10 cellular contexts compared by ENCODE assay signal in genomic region chr14:103801459-103801858, GRCh38. TPM values are rescaled to one million over a fixed set of nuclear protein-coding genes. Genes with fewer than 3 reads are reported as not detected.
DNase-seq lines count a peak whose midpoint lies in the region; ATAC-seq, FAIRE-seq and TF ChIP-seq lines count a peak whose summit lies in the region.
"Had no signal": no experiment of that assay in that cellular context is flagged by ENCODE, and none has a peak within 500 bp of the region (broad histone marks: within the 10 kb centered on the region; RNA-seq: fewer than 3 reads in every experiment).

No MANE protein-coding gene starts in this region.

- H3K27me3 Mint-ChIP-seq in astrocyte (ENCODE audit: low read depth, unreplicated experiment), result no peaks in the 10 kb centered on the region
- H3K27me3 Mint-ChIP-seq: naive B cell had no signal

- ATAC-seq in GM19328 (IDR thresholded peaks at IDR 0.05; ENCODE audit: unreplicated experiment) (no peak), HG03354 (IDR thresholded peaks at IDR 0.05; ENCODE audit: poor library complexity, severe bottlenecking, unreplicated experiment) (no peak)

- H4K20me1 ChIP-seq in astrocyte (ENCODE audit: insufficient read depth, low read length), result peaks cover 6% of the 10 kb centered on the region

- H3K9me3 Mint-ChIP-seq in astrocyte (ENCODE audit: unreplicated experiment), result no peaks in the 10 kb centered on the region
- H3K9me3 Mint-ChIP-seq: naive B cell had no signal

- peak overlapping the region; percentile 5 for H3K4me2 ChIP-seq in astrocyte (ENCODE audit: low read length)

- no peak overlapping the region for H3K27ac Mint-ChIP-seq in astrocyte (ENCODE audit: unreplicated experiment)

- H3K79me2 ChIP-seq in astrocyte (ENCODE audit: insufficient read depth, low read length), result no peaks in the 10 kb centered on the region

- no peak overlapping the region for H2AFZ ChIP-seq in astrocyte (ENCODE audit: low read depth, low read length)

- no peak overlapping the region for H3K4me3 Mint-ChIP-seq in astrocyte (ENCODE audit: unreplicated experiment)

- H3K27ac ChIP-seq in astrocyte (ENCODE audit: low read depth, low read length), result peak overlapping the region; percentile 0

- H3K36me3 Mint-ChIP-seq in astrocyte (ENCODE audit: low read depth, unreplicated experiment), result no peaks in the 10 kb centered on the region
- H3K36me3 Mint-ChIP-seq: naive B cell had no signal

- H3K27me3 ChIP-seq in BJ (ENCODE audit: control insufficient read depth, insufficient read depth, low read length), result no peaks in the 10 kb centered on the region
- no peaks in the 10 kb centered on the region for H3K27me3 ChIP-seq in astrocyte (ENCODE audit: insufficient read depth, low read length)

- TF ChIP-seq CTCF in BJ (IDR thresholded peaks at IDR 0.05; ENCODE audit: insufficient read depth, low read depth, low read length) (no peak), astrocyte (IDR thresholded peaks at IDR 0.05; ENCODE audit: insufficient read depth, low read depth, low read length) (no peak)

- H3K4me1 Mint-ChIP-seq in astrocyte (ENCODE audit: low read depth, unreplicated experiment), result peaks cover 12% of the 10 kb centered on the region

- no peaks in the 10 kb centered on the region for H3K9me3 ChIP-seq in astrocyte (ENCODE audit: insufficient read depth, low read depth, low read length)

- H3K4me3 ChIP-seq in BJ (ENCODE audit: low read depth, low read length), result no peak overlapping the region
- H3K4me3 ChIP-seq in astrocyte (ENCODE audit: insufficient read depth, low read depth, low read length), result no peak overlapping the region

- POLR2A ChIA-PET in BJ (lab: Charles Lee), result interaction anchor here (0.6 kb wide), 1 partner anchor 10 kb away, joined by 3 read pairs; no protein-coding TSS in a partner anchor

- H3K36me3 ChIP-seq in BJ (ENCODE audit: control insufficient read depth, insufficient read depth, low read length) (no peaks in the 10 kb centered on the region), astrocyte (ENCODE audit: insufficient read depth, low read length) (no peaks in the 10 kb centered on the region)

- FAIRE-seq in astrocyte (lab: Jason Lieb, UNC), result no peak
- FAIRE-seq: endothelial cell of umbilical vein had no signal

- H3K9ac ChIP-seq in astrocyte (ENCODE audit: low read length), result no peak overlapping the region

- peaks cover 5% of the 10 kb centered on the region for H3K4me1 ChIP-seq in astrocyte (ENCODE audit: insufficient read depth, low read length)

- peak; percentile 41 for DNase-seq in BJ (ENCODE audit: low read depth)
- peak; percentile 96 for DNase-seq in HT1080 (ENCODE audit: low read depth)
- peak; percentile 86 for DNase-seq in astrocyte (ENCODE audit: low read depth)
- peak; percentile 15 for DNase-seq in left kidney (ENCODE audit: low read depth, low spot score)
- no peak for DNase-seq in stimulated activated CD4-positive, alpha-beta T cell treated with anti-CD3 and anti-CD28 coated beads, Interleukin-2, amount 100 ng/mL, for 24 hours
- no peak for DNase-seq in T-helper 1 cell
- DNase-seq: naive B cell had no signal

- CTCF ChIA-PET in BJ (lab: Yijun Ruan, JAX), result interaction anchor here (1.5 kb wide), 1 partner anchor 10 kb away, joined by 3 read pairs; no protein-coding TSS in a partner anchor

RNA-seq across cellular contexts. Expression of gene PPP1R13B, which starts 45.9 kb away (rescaled TPM):
- polyA plus RNA-seq in BJ (2011; rRNA removed), result 2.0 and 3.3 TPM in 2 replicates
- 3.8 and 4.2 TPM in 2 replicates for polyA minus RNA-seq in BJ (2011; rRNA and poly(A)+ RNA removed)
- total RNA-seq in HT1080 (2014; rRNA removed; shearing (Covaris generic)), result 6.6 and 12.2 TPM in 2 replicates
- 7.1 and 7.7 TPM in 2 replicates for polyA plus RNA-seq in HT1080 (2015; cell fraction: cytosol; rRNA removed)
- polyA plus RNA-seq in HT1080 (2015; cell fraction: nucleus; rRNA removed), result 25.4 and 25.5 TPM in 2 replicates
- 7.0 and 9.5 TPM in 2 replicates for total RNA-seq in astrocyte

Comparison
In these comparisons a context has a peak if more than half of its experiments do, and no peak if none do; other contexts are left out.
1. DNase-seq: peak in BJ (single experiment), HT1080 (single experiment), astrocyte (single experiment) and left kidney (single experiment); none in stimulated activated CD4-positive, alpha-beta T cell treated with anti-CD3 and anti-CD28 coated beads, Interleukin-2, amount 100 ng/mL, for 24 hours (0 of 2) and T-helper 1 cell (0 of 5).